Comparison of ENCODE assay signal across 20 cellular contexts in the genomic region with DNA sequence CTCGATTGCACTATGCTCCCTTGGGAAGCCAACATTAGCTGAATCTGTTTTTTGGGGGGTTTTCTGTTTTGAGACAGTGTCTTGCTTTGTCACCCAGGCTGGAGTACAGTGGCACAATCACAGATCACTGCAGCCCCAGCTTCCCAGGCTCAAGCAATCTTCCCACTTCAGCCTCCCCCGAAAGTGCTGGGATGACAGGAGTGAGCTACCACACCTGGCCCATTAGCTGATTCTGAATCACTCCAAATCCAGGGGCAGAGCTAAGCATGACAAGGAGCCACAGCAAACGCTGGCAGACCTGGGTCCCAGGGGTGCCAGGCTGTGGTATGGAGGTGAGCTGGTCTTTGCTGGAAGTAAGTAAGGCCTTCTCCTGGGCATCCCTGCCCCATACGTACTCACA. TPM values are rescaled to one million over a fixed set of nuclear protein-coding genes. Genes with fewer than 3 reads are reported as not detected.
DNase-seq lines count a peak whose midpoint lies in the region; ATAC-seq, FAIRE-seq and TF ChIP-seq lines count a peak whose summit lies in the region.
"Had no signal": no experiment of that assay in that cellular context is flagged by ENCODE, and none has a peak within 500 bp of the region (broad histone marks: within the 10 kb centered on the region; RNA-seq: fewer than 3 reads in every experiment).

No MANE protein-coding gene starts in this region.

- no peak overlapping the region for H2BK12ac ChIP-seq in neuronal stem cell (ENCODE audit: low read length)

- H3K4me3 ChIP-seq in BLaER1 (no peak overlapping the region), neuronal stem cell (ENCODE audit: low read length in 2 of 2) (peak overlapping the region in 1 of 2 donors; percentile 3), upper lobe of left lung (no peak overlapping the region)
- H3K4me3 ChIP-seq: GM12878 had no signal

- H3K9me3 ChIP-seq in BLaER1: no peaks in the 10 kb centered on the region
- no peaks in the 10 kb centered on the region for H3K9me3 ChIP-seq in neuronal stem cell (replicated peaks in 1 of 2; ENCODE audit: control insufficient read depth in 2 of 2, insufficient read depth in 1 of 2, low read depth in 1 of 2, low read length in 2 of 2)
- no peaks in the 10 kb centered on the region for H3K9me3 ChIP-seq in upper lobe of left lung

- H3K4ac ChIP-seq in neuronal stem cell (ENCODE audit: low read length): no peak overlapping the region

- no peaks in the 10 kb centered on the region for H4K20me1 ChIP-seq in BLaER1

- H3K9ac ChIP-seq in BLaER1: no peak overlapping the region
- H3K9ac ChIP-seq in neuronal stem cell (ENCODE audit: low read depth, low read length, poor library complexity): no peak overlapping the region

- WGBS in neuronal stem cell (ENCODE audit: extremely low coverage in 2 of 2, insufficient read length in 2 of 2, insufficient replicate concordance in 1 of 2), 2 donors: no CpG with 5 or more reads among the region's 4 CpGs
- WGBS in upper lobe of left lung, 2 donors: 97 to 100% methylated on average over 2 to 4 of the region's 4 CpGs

- FAIRE-seq in GM12891 (lab: Jason Lieb, UNC): no peak
- FAIRE-seq: A204.1, D721Med, GM12878, GM18507, H54 had no signal

- H3K36me3 ChIP-seq in BLaER1 (peaks cover 93% of the 10 kb centered on the region), neuronal stem cell (replicated peaks in 1 of 2; ENCODE audit: control insufficient read depth in 2 of 2, insufficient read depth in 2 of 2, low read length in 2 of 2) (peaks cover 16 to 71% of the 10 kb centered on the region in 2 donors), upper lobe of left lung (no peaks in the 10 kb centered on the region)

- H3K23ac ChIP-seq in neuronal stem cell (ENCODE audit: low read depth, low read length, poor library complexity): no peak overlapping the region

- H3K18ac ChIP-seq in neuronal stem cell (ENCODE audit: low read length): no peak overlapping the region

- H3K27ac ChIP-seq in BLaER1 (peak overlapping the region; percentile 53), VCaP (peak overlapping the region; percentile 80; the same call in 1 of the 2 replicates), neuronal stem cell (replicated peaks; ENCODE audit: low read length) (no peak overlapping the region), upper lobe of left lung (peak overlapping the region in 3 of 4 donors; percentile 89 to 94 (median 90))
- H3K27ac ChIP-seq: 22Rv1 had no signal

- H3K14ac ChIP-seq in neuronal stem cell (ENCODE audit: low read length): no peak overlapping the region

- H2AK5ac ChIP-seq in neuronal stem cell (ENCODE audit: low read depth, low read length): no peak overlapping the region

- ATAC-seq in upper lobe of left lung (ENCODE audit: low FRiP score in 2 of 2): no peak
- ATAC-seq: CD8-positive, alpha-beta T cell; GM12878 had no signal

- peak overlapping the region; percentile 67 for H3K4me2 ChIP-seq in BLaER1
- H3K4me2 ChIP-seq in neuronal stem cell (ENCODE audit: insufficient read depth, low read length, poor library complexity, severe bottlenecking): no peak overlapping the region

- TF ChIP-seq POLR2A in upper lobe of left lung (IDR thresholded peaks at IDR 0.05) (no peak), GM12891 (IDR thresholded peaks at IDR 0.05; ENCODE audit: low read depth, low read length) (no peak)

- TF ChIP-seq CTCF in VCaP (conservative IDR thresholded peaks at IDR 0.05) (no peak), upper lobe of left lung (IDR thresholded peaks at IDR 0.05) (no peak)

- peak overlapping the region; percentile 62 for H2BK5ac ChIP-seq in neuronal stem cell (ENCODE audit: low read length)

- no peak overlapping the region for H4K8ac ChIP-seq in neuronal stem cell (ENCODE audit: low read depth, low read length)

- H2BK120ac ChIP-seq in neuronal stem cell (ENCODE audit: low read depth, low read length): no peak overlapping the region

- H2BK15ac ChIP-seq in neuronal stem cell (ENCODE audit: low read length): no peak overlapping the region

- no peak for TF ChIP-seq EP300 in upper lobe of left lung (IDR thresholded peaks at IDR 0.05)

- H3K79me1 ChIP-seq in neuronal stem cell (ENCODE audit: low read depth, low read length): no peaks in the 10 kb centered on the region

- no peak overlapping the region for H2AFZ ChIP-seq in neuronal stem cell (ENCODE audit: low read length)

- DNase-seq in neuronal stem cell (ENCODE audit: low spot score): no peak
- no peak for DNase-seq in upper lobe of left lung
- no peak for DNase-seq in COLO668 (lab: John Stamatoyannopoulos, UW; ENCODE audit: unreplicated experiment)
- DNase-seq in GM12891 (ENCODE audit: insufficient read length, low spot score): no peak
- no peak for DNase-seq in effector CD8-positive, alpha-beta T cell (lab: John Stamatoyannopoulos, UW)
- DNase-seq: C1 segment of cervical spinal cord; CD8-positive, alpha-beta T cell; DMS 273 treated with DMSO at 0.1 percent for 48 hours; DMS79; EL; GOT3; HCEC 1CT had no signal

- no peak overlapping the region for H4K91ac ChIP-seq in neuronal stem cell (ENCODE audit: low read depth, low read length, poor library complexity)

- peaks cover 46% of the 10 kb centered on the region for H3K4me1 ChIP-seq in BLaER1
- H3K4me1 ChIP-seq in neuronal stem cell (ENCODE audit: control insufficient read depth in 2 of 2, insufficient read depth in 1 of 2, low read depth in 1 of 2, low read length in 2 of 2): peaks cover 0 to 7% of the 10 kb centered on the region in 2 donors
- H3K4me1 ChIP-seq in upper lobe of left lung: peaks cover 18 to 39% (median 27%) of the 10 kb centered on the region in 4 donors

- H3K27me3 ChIP-seq in BLaER1 (no peaks in the 10 kb centered on the region), neuronal stem cell (ENCODE audit: control insufficient read depth in 3 of 3, insufficient read depth in 3 of 3, low read depth in 1 of 3, low read length in 3 of 3) (no peaks in the 10 kb centered on the region), upper lobe of left lung (no peaks in the 10 kb centered on the region)

TF ChIP-seq in GM12891, 5 proteins besides CTCF, POLR2A, EP300 and RAD21:
- TF ChIP-seq TAF1 (IDR thresholded peaks at IDR 0.05; ENCODE audit: low read depth, low read length) (no peak), SPI1 (IDR thresholded peaks at IDR 0.05; ENCODE audit: low read depth, low read length) (no peak), POLR2AphosphoS5 (IDR thresholded peaks at IDR 0.05; ENCODE audit: low read depth, low read length) (no peak), POU2F2 (IDR thresholded peaks at IDR 0.05; ENCODE audit: low read depth, low read length) (no peak), PAX5 (IDR thresholded peaks at IDR 0.05; ENCODE audit: insufficient read depth, low read length, severe bottlenecking) (no peak)
TF ChIP-seq in GM12891: peak in this region for 0.

RNA-seq across cellular contexts. Expression of a gene that starts 18.9 kb away (rescaled TPM):
- 18.0 TPM for polyA plus RNA-seq in neuronal stem cell (2013, experiment 1 of 2)
- 17.8 TPM for polyA plus RNA-seq in neuronal stem cell (2013, experiment 2 of 2)
- 1 to 10 TPM; 1.0 to 4.2 (median 2.8) TPM for total RNA-seq in upper lobe of left lung
- 10.3 TPM for polyA plus RNA-seq in GM12891 (2012; ENCODE audit: low read depth, missing spikeins)
